In genomic region chr2:12066986-12067385, GRCh38 we compare ENCODE assay signal across 28 cellular contexts.
"Had no signal": no experiment of that assay in that cellular context is flagged by ENCODE, and none has a peak within 500 bp of the region (broad histone marks: within the 10 kb centered on the region; RNA-seq: fewer than 3 reads in every experiment).

No MANE protein-coding gene starts in this region.

- H3K27me3 Mint-ChIP-seq: naive thymus-derived CD8-positive, alpha-beta T cell; progenitor cell of endocrine pancreas had no signal

- H3K36me3 ChIP-seq: esophagus muscularis mucosa, gastroesophageal sphincter, heart left ventricle, right lobe of liver, stomach, thyroid gland, vagina had no signal

- H3K27ac Mint-ChIP-seq: nephron progenitor cell, progenitor cell of endocrine pancreas had no signal

- H3K36me3 Mint-ChIP-seq: naive thymus-derived CD8-positive, alpha-beta T cell had no signal

- H3K9me3 ChIP-seq: esophagus muscularis mucosa, gastroesophageal sphincter, heart left ventricle, right lobe of liver, stomach, thyroid gland, vagina had no signal

- H3K27me3 ChIP-seq: esophagus muscularis mucosa, gastroesophageal sphincter, heart left ventricle, hepatocyte, right lobe of liver, stomach, thyroid gland, vagina had no signal

- H3K4me3 ChIP-seq: coronary artery, esophagus muscularis mucosa, gastroesophageal sphincter, heart left ventricle, hepatocyte, lung, right lobe of liver, stomach, thyroid gland, vagina had no signal

- H3K4me1 ChIP-seq: foreskin keratinocyte, heart left ventricle, parathyroid adenoma, right lobe of liver, thyroid gland had no signal

- H3K4me3 Mint-ChIP-seq: naive thymus-derived CD8-positive, alpha-beta T cell; nephron progenitor cell had no signal

- H3K27ac ChIP-seq: coronary artery, esophagus muscularis mucosa, foreskin keratinocyte, gastroesophageal sphincter, heart left ventricle, hepatocyte, parathyroid adenoma, right lobe of liver, stomach, thyroid gland, vagina had no signal

- ATAC-seq: foreskin keratinocyte; gastroesophageal sphincter; heart left ventricle; left lobe of liver; naive thymus-derived CD8-positive, alpha-beta T cell; right lobe of liver had no signal

- FAIRE-seq: endothelial cell of umbilical vein, kidney, small intestine had no signal

- DNase-seq: dermis blood vessel endothelial cell; effector memory CD4-positive, alpha-beta T cell; foreskin keratinocyte; heart left ventricle; kidney; mesenchymal stem cell; midbrain; naive thymus-derived CD8-positive, alpha-beta T cell; nephron progenitor cell; nucleus accumbens; right lobe of liver; small intestine; stimulated activated CD4-positive, alpha-beta T cell treated with anti-CD3 and anti-CD28 coated beads, Interleukin-15, amount 100 ng/mL, for 24 hours; stimulated activated CD4-positive, alpha-beta T cell treated with anti-CD3 and anti-CD28 coated beads, Interleukin-2, amount 100 ng/mL, for 48 hours; stimulated activated naive CD4-positive, alpha-beta T cell treated with Interleukin-2 at 50 U/mL for 16 hours; stomach; thyroid gland; trophoblast cell had no signal
